In genomic region chr20:22106308-22106938, GRCh38 we compare ENCODE assay signal across 1 cellular context.
TF ChIP-seq lines count a peak whose summit lies in the region.

No MANE protein-coding gene starts in this region.

TF ChIP-seq in liver, 16 proteins besides CTCF, POLR2A, EP300 and RAD21 (continued from another document):
- no peak for TF ChIP-seq REST (IDR thresholded peaks at IDR 0.05)
- no peak for TF ChIP-seq HNF4A (conservative IDR thresholded peaks at IDR 0.05)
- TF ChIP-seq FOXA2 (IDR thresholded peaks at IDR 0.05): no peak
- TF ChIP-seq EGR1 (IDR thresholded peaks at IDR 0.05; ENCODE audit: low read depth in 2 of 2): no peak
